ENCODE assay signal across 8 cellular contexts in the genomic region with DNA sequence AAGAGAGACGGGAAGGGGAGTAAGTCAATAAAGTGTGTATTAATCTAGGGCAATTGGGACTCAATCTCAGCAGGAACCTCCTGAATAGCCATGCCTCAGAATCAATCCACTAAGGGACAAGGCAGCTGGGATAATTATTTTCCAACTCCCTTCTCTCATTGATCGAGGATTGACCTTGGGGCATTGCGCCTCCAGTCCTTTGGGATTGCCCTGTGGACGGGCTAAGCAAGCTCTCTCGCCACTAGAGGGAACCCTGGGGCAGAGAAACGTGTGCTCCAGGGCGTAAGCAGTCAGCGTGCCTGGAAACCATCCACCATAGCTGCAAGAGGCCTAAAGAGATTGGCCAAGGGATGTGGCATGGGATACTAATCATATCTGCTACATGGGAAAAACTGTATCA. TPM values are rescaled to one million over a fixed set of nuclear protein-coding genes. Genes with fewer than 3 reads are reported as not detected.
A peak's percentile ranks its signal among the peaks of the same experiment; 100 is the strongest.
DNase-seq lines count a peak whose midpoint lies in the region; ATAC-seq and TF ChIP-seq lines count a peak whose summit lies in the region.

No MANE protein-coding gene starts in this region.

- H2AFZ ChIP-seq in GM23338 (0 out of 2 replicates have a peak overlapping the region, but pooled peaks have one; percentile 19), neural progenitor cell (replicated peaks) (no peak overlapping the region)

- peaks cover 17% of the 10 kb centered on the region for H3K27me3 Mint-ChIP-seq in CD8-positive, alpha-beta T cell (ENCODE audit: low read depth)
- H3K27me3 Mint-ChIP-seq in GM23338 (ENCODE audit: insufficient read depth, low read depth, poor library complexity): no peaks in the 10 kb centered on the region
- peaks cover 11% of the 10 kb centered on the region for H3K27me3 Mint-ChIP-seq in activated CD8-positive, alpha-beta memory T cell treated with anti-CD3 and anti-CD28 coated beads, Interleukin-2, amount 10 ng/mL, durations not matched to agents 7 days and 5 days
- H3K27me3 Mint-ChIP-seq in neural progenitor cell (ENCODE audit: insufficient read depth, low read depth): no peaks in the 10 kb centered on the region

- TF ChIP-seq CTCF in CD8-positive, alpha-beta T cell (IDR thresholded peaks at IDR 0.05): peak; percentile 48
- TF ChIP-seq CTCF in GM23338 (conservative IDR thresholded peaks at IDR 0.05; ENCODE audit: low read depth in 2 of 2) (peak; percentile 89 to 95), neural progenitor cell (IDR thresholded peaks at IDR 0.05) (peak; percentile 76)

- ATAC-seq in CD8-positive, alpha-beta T cell: no peak
- ATAC-seq in GM23338: peak; percentile 100
- peak; percentile 58 for ATAC-seq in activated CD8-positive, alpha-beta memory T cell treated with anti-CD3 and anti-CD28 coated beads, Interleukin-2, amount 10 ng/mL, durations not matched to agents 7 days and 5 days
- ATAC-seq in HG03025 (IDR thresholded peaks at IDR 0.05; ENCODE audit: low FRiP score, unreplicated experiment): no peak
- ATAC-seq in GM19395 (IDR thresholded peaks at IDR 0.05; ENCODE audit: unreplicated experiment): no peak

- intact Hi-C loops in CD8-positive, alpha-beta T cell (cut with DNase I, micrococcal nuclease): no loop called here

- no peaks in the 10 kb centered on the region for H3K36me3 ChIP-seq in CD8-positive, alpha-beta T cell (ENCODE audit: insufficient read depth, low read length)
- no peaks in the 10 kb centered on the region for H3K36me3 ChIP-seq in GM23338 (ENCODE audit: insufficient read depth)
- H3K36me3 ChIP-seq in neural progenitor cell: no peaks in the 10 kb centered on the region

- CTCF ChIA-PET in CD8-positive, alpha-beta T cell (lab: Charles Lee): interaction anchor here (1.1 to 1.7 kb wide), 2 partner anchors 20 to 49 kb away, joined by 3 read pairs; no protein-coding TSS in a partner anchor
- CTCF ChIA-PET in activated CD8-positive, alpha-beta memory T cell treated with anti-CD3 and anti-CD28 coated beads, Interleukin-2, amount 10 ng/mL, durations not matched to agents 7 days and 5 days (lab: Charles Lee): interaction anchor here (0.8 to 2.2 kb wide), 4 partner anchors 13 to 53 kb away, joined by 3 to 10 read pairs (median 4); a partner anchor contains a TSS

- no peak overlapping the region for H3K27ac Mint-ChIP-seq in CD8-positive, alpha-beta T cell
- H3K27ac Mint-ChIP-seq in GM23338 (no peak overlapping the region), neural progenitor cell (no peak overlapping the region)
- no peak overlapping the region for H3K27ac Mint-ChIP-seq in activated CD8-positive, alpha-beta memory T cell treated with anti-CD3 and anti-CD28 coated beads, Interleukin-2, amount 10 ng/mL, durations not matched to agents 7 days and 5 days

- H3K4me1 Mint-ChIP-seq in CD8-positive, alpha-beta T cell (ENCODE audit: low read depth): no peaks in the 10 kb centered on the region
- no peaks in the 10 kb centered on the region for H3K4me1 Mint-ChIP-seq in GM23338
- H3K4me1 Mint-ChIP-seq in activated CD8-positive, alpha-beta memory T cell treated with anti-CD3 and anti-CD28 coated beads, Interleukin-2, amount 10 ng/mL, durations not matched to agents 7 days and 5 days: no peaks in the 10 kb centered on the region
- no peaks in the 10 kb centered on the region for H3K4me1 Mint-ChIP-seq in neural progenitor cell

- no peaks in the 10 kb centered on the region for H3K4me1 ChIP-seq in CD8-positive, alpha-beta T cell (ENCODE audit: insufficient read depth, low read length)
- no peaks in the 10 kb centered on the region for H3K4me1 ChIP-seq in GM23338 (ENCODE audit: insufficient read depth)
- H3K4me1 ChIP-seq in neural progenitor cell: no peaks in the 10 kb centered on the region

- H3K79me2 ChIP-seq in GM23338 (replicated peaks; ENCODE audit: insufficient read depth): no peaks in the 10 kb centered on the region
- H3K79me2 ChIP-seq in neural progenitor cell (ENCODE audit: low read depth): no peaks in the 10 kb centered on the region

- no peaks in the 10 kb centered on the region for H3K9me3 ChIP-seq in CD8-positive, alpha-beta T cell (ENCODE audit: low read length)
- H3K9me3 ChIP-seq in neural progenitor cell (ENCODE audit: low read depth): no peaks in the 10 kb centered on the region

- H3K27me3 ChIP-seq in CD8-positive, alpha-beta T cell (ENCODE audit: insufficient read depth, low read length): no peaks in the 10 kb centered on the region
- no peaks in the 10 kb centered on the region for H3K27me3 ChIP-seq in GM23338 (ENCODE audit: insufficient read depth)
- H3K27me3 ChIP-seq in neural progenitor cell: no peaks in the 10 kb centered on the region

- H4K20me1 ChIP-seq in GM23338 (replicated peaks; ENCODE audit: insufficient read depth) (no peaks in the 10 kb centered on the region), neural progenitor cell (ENCODE audit: low read depth) (no peaks in the 10 kb centered on the region)

- H3F3A ChIP-seq in GM23338 (replicated peaks; ENCODE audit: low read depth): no peaks in the 10 kb centered on the region
- H3F3A ChIP-seq in neural progenitor cell (ENCODE audit: low read depth): no peaks in the 10 kb centered on the region

- H3K27ac ChIP-seq in CD8-positive, alpha-beta T cell (ENCODE audit: low read depth, low read length): no peak overlapping the region
- no peak overlapping the region for H3K27ac ChIP-seq in GM23338 (ENCODE audit: low read depth)
- H3K27ac ChIP-seq in neural progenitor cell: no peak overlapping the region

- H3K9ac ChIP-seq in neural progenitor cell: no peak overlapping the region

- H3K4me2 ChIP-seq in GM23338: no peak overlapping the region
- H3K4me2 ChIP-seq in neural progenitor cell: no peak overlapping the region

- DNase-seq in CD8-positive, alpha-beta T cell: peak in 5 of 7 experiments; percentile 1 to 31 (median 20)
- DNase-seq in GM23338 (ENCODE audit: low spot score): peak; percentile 94
- peak; percentile 31 for DNase-seq in NCI-H2196 treated with DMSO at 0.1 percent for 48 hours (lab: John Stamatoyannopoulos, UW; ENCODE audit: unreplicated experiment)
- peak; percentile 63 for DNase-seq in activated CD8-positive, alpha-beta memory T cell treated with anti-CD3 and anti-CD28 coated beads, Interleukin-2, amount 10 ng/mL, durations not matched to agents 7 days and 5 days
- DNase-seq in fibroblast of peridontal ligament (ENCODE audit: extremely low read depth): peak; percentile 59
- peak; percentile 88 for DNase-seq in neural progenitor cell (ENCODE audit: low spot score)

- no peaks in the 10 kb centered on the region for H3K9me2 ChIP-seq in GM23338 (ENCODE audit: insufficient read depth)

- no peak overlapping the region for H3K4me3 ChIP-seq in CD8-positive, alpha-beta T cell (ENCODE audit: low read depth, low read length)
- H3K4me3 ChIP-seq in GM23338 (no peak overlapping the region), neural progenitor cell (no peak overlapping the region)

- peaks cover 4% of the 10 kb centered on the region for H3K9me3 Mint-ChIP-seq in CD8-positive, alpha-beta T cell
- peaks cover 4% of the 10 kb centered on the region; the same call in 2 of the 3 replicates for H3K9me3 Mint-ChIP-seq in GM23338
- peaks cover 2% of the 10 kb centered on the region for H3K9me3 Mint-ChIP-seq in activated CD8-positive, alpha-beta memory T cell treated with anti-CD3 and anti-CD28 coated beads, Interleukin-2, amount 10 ng/mL, durations not matched to agents 7 days and 5 days (ENCODE audit: low read depth)
- H3K9me3 Mint-ChIP-seq in neural progenitor cell: peaks cover 24% of the 10 kb centered on the region

- no peak overlapping the region for H3K4me3 Mint-ChIP-seq in CD8-positive, alpha-beta T cell
- H3K4me3 Mint-ChIP-seq in GM23338 (no peak overlapping the region), neural progenitor cell (no peak overlapping the region)
- H3K4me3 Mint-ChIP-seq in activated CD8-positive, alpha-beta memory T cell treated with anti-CD3 and anti-CD28 coated beads, Interleukin-2, amount 10 ng/mL, durations not matched to agents 7 days and 5 days: no peak overlapping the region

- H3K36me3 Mint-ChIP-seq in CD8-positive, alpha-beta T cell: no peaks in the 10 kb centered on the region
- H3K36me3 Mint-ChIP-seq in GM23338 (ENCODE audit: low read depth): no peaks in the 10 kb centered on the region
- no peaks in the 10 kb centered on the region for H3K36me3 Mint-ChIP-seq in activated CD8-positive, alpha-beta memory T cell treated with anti-CD3 and anti-CD28 coated beads, Interleukin-2, amount 10 ng/mL, durations not matched to agents 7 days and 5 days
- H3K36me3 Mint-ChIP-seq in neural progenitor cell: no peaks in the 10 kb centered on the region

- POLR2A ChIA-PET in CD8-positive, alpha-beta T cell (lab: Charles Lee): no interaction called here

TF ChIP-seq in GM23338, 12 proteins besides CTCF, POLR2A, EP300 and RAD21:
- TF ChIP-seq ZNF331 (CRISPR knock-in tag; IDR thresholded peaks at IDR 0.05; ENCODE audit: low read depth): no peak
- TF ChIP-seq, protein P1, sequence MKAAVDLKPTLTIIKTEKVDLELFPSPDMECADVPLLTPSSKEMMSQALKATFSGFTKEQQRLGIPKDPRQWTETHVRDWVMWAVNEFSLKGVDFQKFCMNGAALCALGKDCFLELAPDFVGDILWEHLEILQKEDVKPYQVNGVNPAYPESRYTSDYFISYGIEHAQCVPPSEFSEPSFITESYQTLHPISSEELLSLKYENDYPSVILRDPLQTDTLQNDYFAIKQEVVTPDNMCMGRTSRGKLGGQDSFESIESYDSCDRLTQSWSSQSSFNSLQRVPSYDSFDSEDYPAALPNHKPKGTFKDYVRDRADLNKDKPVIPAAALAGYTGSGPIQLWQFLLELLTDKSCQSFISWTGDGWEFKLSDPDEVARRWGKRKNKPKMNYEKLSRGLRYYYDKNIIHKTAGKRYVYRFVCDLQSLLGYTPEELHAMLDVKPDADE (IDR thresholded peaks at IDR 0.05): no peak
- TF ChIP-seq STAT1 (IDR thresholded peaks at IDR 0.05; ENCODE audit: unreplicated experiment): no peak
- TF ChIP-seq NANOG (IDR thresholded peaks at IDR 0.05; ENCODE audit: borderline replicate concordance): no peak

RNA-seq across cellular contexts. Expression of a gene that starts 53.9 kb away (rescaled TPM):
- total RNA-seq in CD8-positive, alpha-beta T cell: 10 to 100 TPM in 1 of 2 experiments, 1 to 10 TPM in 1; 8.0 to 10.6 TPM
- total RNA-seq in GM23338 (2014; rRNA removed; shearing (Covaris generic)): 5.4 and 8.2 TPM in 2 replicates
- polyA plus RNA-seq in GM23338 (2016; fragmentation: Nextera tagmentation; extraction: Ambion mirVana): 21.6 and 24.0 TPM in 2 replicates
- total RNA-seq in activated CD8-positive, alpha-beta memory T cell treated with anti-CD3 and anti-CD28 coated beads, Interleukin-2, amount 10 ng/mL, durations not matched to agents 7 days and 5 days: 10 to 100 TPM; 12.6 to 13.1 TPM
- 7.7 and 11.4 TPM in 2 replicates for total RNA-seq in neural progenitor cell (ENCODE audit: low replicate concordance)

Comparison
In these comparisons a context has a peak if more than half of its experiments do, and no peak if none do; other contexts are left out.
1. ATAC-seq: peak in GM23338 (single experiment) and activated CD8-positive, alpha-beta memory T cell treated with anti-CD3 and anti-CD28 coated beads, Interleukin-2, amount 10 ng/mL, durations not matched to agents 7 days and 5 days (single experiment); none in CD8-positive, alpha-beta T cell (single experiment), HG03025 (single experiment) and GM19395 (single experiment).
2. DNase-seq: peak in every context shown above with its lines; median percentile 94 in GM23338; 88 in neural progenitor cell; 63 in activated CD8-positive, alpha-beta memory T cell treated with anti-CD3 and anti-CD28 coated beads, Interleukin-2, amount 10 ng/mL, durations not matched to agents 7 days and 5 days; 59 in fibroblast of peridontal ligament; 31 in NCI-H2196 treated with DMSO at 0.1 percent for 48 hours; 20 in CD8-positive, alpha-beta T cell.
3. Peak in every context shown above with its lines, with median percentiles within 50 percentile points of each other: CTCF ChIP-seq.